ENCODE assay signal across 1 cellular context in genomic region chr7:87463982-87464381, GRCh38.
TF ChIP-seq lines count a peak whose summit lies in the region.

No MANE protein-coding gene starts in this region.

TF ChIP-seq in HepG2, 621 proteins besides CTCF, POLR2A, EP300 and RAD21 (continued from another document and continues in another):
- peak; percentile 79 for TF ChIP-seq ZEB1 (IDR thresholded peaks at IDR 0.05; ENCODE audit: insufficient replicate concordance, low read depth)
- peak; percentile 82 for TF ChIP-seq FOXP4 (CRISPR knock-in tag; IDR thresholded peaks at IDR 0.05)
- 0 out of 2 replicates have a peak, but pooled peaks have one; percentile 13 for TF ChIP-seq ZNF614 (CRISPR knock-in tag; IDR thresholded peaks at IDR 0.05; ENCODE audit: borderline replicate concordance)
- peak; percentile 35; the same call in 1 of the 2 replicates for TF ChIP-seq FOXK2 (IDR thresholded peaks at IDR 0.05)
- no peak for TF ChIP-seq MLLT10 (CRISPR knock-in tag; IDR thresholded peaks at IDR 0.05)
- TF ChIP-seq STAT5B (CRISPR knock-in tag; IDR thresholded peaks at IDR 0.05), result no peak
- peak; percentile 77; the same call in 1 of the 2 replicates for TF ChIP-seq RCOR2 (CRISPR knock-in tag; IDR thresholded peaks at IDR 0.05)
- no peak for TF ChIP-seq ZNF280D (CRISPR knock-in tag; IDR thresholded peaks at IDR 0.05)
- TF ChIP-seq ZNF564 (CRISPR knock-in tag; IDR thresholded peaks at IDR 0.05), result peak; percentile 70; the same call in 1 of the 2 replicates
- 0 out of 2 replicates have a peak, but pooled peaks have one; percentile 35 for TF ChIP-seq FOSL2 (CRISPR knock-in tag; IDR thresholded peaks at IDR 0.05)
- peak; percentile 63 to 76 for TF ChIP-seq NR2F1 (CRISPR knock-in tag; IDR thresholded peaks at IDR 0.05)
- no peak for TF ChIP-seq ZNF616 (CRISPR knock-in tag; IDR thresholded peaks at IDR 0.05; ENCODE audit: low read depth)
- TF ChIP-seq ZBTB34 (CRISPR knock-in tag; IDR thresholded peaks at IDR 0.05), result peak; percentile 79; the same call in 1 of the 2 replicates
- peak; percentile 73; the same call in 1 of the 2 replicates for TF ChIP-seq CHD4 (IDR thresholded peaks at IDR 0.05; ENCODE audit: borderline replicate concordance, low read length)
- TF ChIP-seq, protein P1, sequence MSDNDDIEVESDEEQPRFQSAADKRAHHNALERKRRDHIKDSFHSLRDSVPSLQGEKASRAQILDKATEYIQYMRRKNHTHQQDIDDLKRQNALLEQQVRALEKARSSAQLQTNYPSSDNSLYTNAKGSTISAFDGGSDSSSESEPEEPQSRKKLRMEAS (IDR thresholded peaks at IDR 0.05), result peak; percentile 97
- peak; percentile 80 for TF ChIP-seq MYC (CRISPR knock-in tag; IDR thresholded peaks at IDR 0.05; ENCODE audit: borderline replicate concordance)
- TF ChIP-seq FOXA1 (IDR thresholded peaks at IDR 0.05), result no peak
- TF ChIP-seq FOXA1 (CRISPR knock-in tag; IDR thresholded peaks at IDR 0.05), result peak; percentile 80
- TF ChIP-seq ZMYM4 (CRISPR knock-in tag; IDR thresholded peaks at IDR 0.05), result peak; percentile 89
- peak; percentile 47; the same call in 1 of the 2 replicates for TF ChIP-seq PITX1 (CRISPR knock-in tag; IDR thresholded peaks at IDR 0.05)
- 0 out of 2 replicates have a peak, but pooled peaks have one; percentile 23 for TF ChIP-seq ZBTB38 (CRISPR knock-in tag; IDR thresholded peaks at IDR 0.05)
- TF ChIP-seq, protein P2, sequence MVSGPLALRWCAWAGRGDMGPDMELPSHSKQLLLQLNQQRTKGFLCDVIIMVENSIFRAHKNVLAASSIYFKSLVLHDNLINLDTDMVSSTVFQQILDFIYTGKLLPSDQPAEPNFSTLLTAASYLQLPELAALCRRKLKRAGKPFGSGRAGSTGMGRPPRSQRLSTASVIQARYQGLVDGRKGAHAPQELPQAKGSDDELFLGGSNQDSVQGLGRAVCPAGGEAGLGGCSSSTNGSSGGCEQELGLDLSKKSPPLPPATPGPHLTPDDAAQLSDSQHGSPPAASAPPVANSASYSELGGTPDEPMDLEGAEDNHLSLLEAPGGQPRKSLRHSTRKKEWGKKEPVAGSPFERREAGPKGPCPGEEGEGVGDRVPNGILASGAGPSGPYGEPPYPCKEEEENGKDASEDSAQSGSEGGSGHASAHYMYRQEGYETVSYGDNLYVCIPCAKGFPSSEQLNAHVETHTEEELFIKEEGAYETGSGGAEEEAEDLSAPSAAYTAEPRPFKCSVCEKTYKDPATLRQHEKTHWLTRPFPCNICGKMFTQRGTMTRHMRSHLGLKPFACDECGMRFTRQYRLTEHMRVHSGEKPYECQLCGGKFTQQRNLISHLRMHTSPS (CRISPR knock-in tag; IDR thresholded peaks at IDR 0.05; ENCODE audit: low read depth), result peak; percentile 75; the same call in 1 of the 2 replicates
- peak; percentile 39; the same call in 1 of the 2 replicates for TF ChIP-seq YEATS2 (CRISPR knock-in tag; IDR thresholded peaks at IDR 0.05; ENCODE audit: borderline replicate concordance)
- peak; percentile 94 for TF ChIP-seq GATAD2A (CRISPR knock-in tag; IDR thresholded peaks at IDR 0.05)
- peak; percentile 36; the same call in 1 of the 2 replicates for TF ChIP-seq ZNF792 (CRISPR knock-in tag; IDR thresholded peaks at IDR 0.05)
- TF ChIP-seq NFKB2 (CRISPR knock-in tag; IDR thresholded peaks at IDR 0.05; ENCODE audit: borderline replicate concordance), result no peak
- 0 out of 2 replicates have a peak, but pooled peaks have one; percentile 25 for TF ChIP-seq KDM3A (CRISPR knock-in tag; IDR thresholded peaks at IDR 0.05; ENCODE audit: low read depth)
- TF ChIP-seq TCF7 (IDR thresholded peaks at IDR 0.05; ENCODE audit: low read depth), result peak; percentile 72
- TF ChIP-seq, protein P3, sequence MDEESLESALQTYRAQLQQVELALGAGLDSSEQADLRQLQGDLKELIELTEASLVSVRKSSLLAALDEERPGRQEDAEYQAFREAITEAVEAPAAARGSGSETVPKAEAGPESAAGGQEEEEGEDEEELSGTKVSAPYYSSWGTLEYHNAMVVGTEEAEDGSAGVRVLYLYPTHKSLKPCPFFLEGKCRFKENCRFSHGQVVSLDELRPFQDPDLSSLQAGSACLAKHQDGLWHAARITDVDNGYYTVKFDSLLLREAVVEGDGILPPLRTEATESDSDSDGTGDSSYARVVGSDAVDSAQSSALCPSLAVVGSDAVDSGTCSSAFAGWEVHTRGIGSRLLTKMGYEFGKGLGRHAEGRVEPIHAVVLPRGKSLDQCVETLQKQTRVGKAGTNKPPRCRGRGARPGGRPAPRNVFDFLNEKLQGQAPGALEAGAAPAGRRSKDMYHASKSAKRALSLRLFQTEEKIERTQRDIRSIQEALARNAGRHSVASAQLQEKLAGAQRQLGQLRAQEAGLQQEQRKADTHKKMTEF (CRISPR knock-in tag; IDR thresholded peaks at IDR 0.05), result peak; percentile 85
- TF ChIP-seq GABPA (IDR thresholded peaks at IDR 0.05; ENCODE audit: low read depth, low read length), result no peak
- TF ChIP-seq GABPA (CRISPR knock-in tag; IDR thresholded peaks at IDR 0.05; ENCODE audit: low read depth), result 0 out of 2 replicates have a peak, but pooled peaks have one; percentile 21
- TF ChIP-seq ZNF281 (CRISPR knock-in tag; IDR thresholded peaks at IDR 0.05; ENCODE audit: borderline replicate concordance), result 0 out of 2 replicates have a peak, but pooled peaks have one; percentile 35
- TF ChIP-seq CBX1 (IDR thresholded peaks at IDR 0.05; ENCODE audit: low read depth), result no peak
- peak; percentile 48; the same call in 1 of the 2 replicates for TF ChIP-seq CBX5 (CRISPR knock-in tag; IDR thresholded peaks at IDR 0.05; ENCODE audit: borderline replicate concordance)
- TF ChIP-seq DPF2 (CRISPR knock-in tag; IDR thresholded peaks at IDR 0.05; ENCODE audit: borderline replicate concordance, low read depth), result peak; percentile 42; the same call in 1 of the 2 replicates
- no peak for TF ChIP-seq ARHGAP35 (CRISPR knock-in tag; IDR thresholded peaks at IDR 0.05; ENCODE audit: borderline replicate concordance)
- TF ChIP-seq ZNF567 (CRISPR knock-in tag; IDR thresholded peaks at IDR 0.05; ENCODE audit: borderline replicate concordance), result no peak
- 0 out of 2 replicates have a peak, but pooled peaks have one; percentile 36 for TF ChIP-seq SIX4 (CRISPR knock-in tag; IDR thresholded peaks at IDR 0.05)
- no peak; the same call in 1 of the 2 replicates for TF ChIP-seq ZNF687 (CRISPR knock-in tag; IDR thresholded peaks at IDR 0.05)
